Comparison of ENCODE assay signal across 1 cellular context in genomic region chr18:36372902-36373301, GRCh38.
TF ChIP-seq lines count a peak whose summit lies in the region.

No MANE protein-coding gene starts in this region.

TF ChIP-seq in K562, 482 proteins besides CTCF, POLR2A, EP300 and RAD21 (continued from another document):
- TF ChIP-seq RBM25 (IDR thresholded peaks at IDR 0.05; ENCODE audit: low read depth, low read length, severe bottlenecking), result no peak
- no peak for TF ChIP-seq NCOA4 (IDR thresholded peaks at IDR 0.05; ENCODE audit: partially characterized antibody)
- TF ChIP-seq E2F3 (CRISPR knock-in tag; IDR thresholded peaks at IDR 0.05), result no peak
- no peak for TF ChIP-seq TAF1 (IDR thresholded peaks at IDR 0.05; ENCODE audit: control insufficient read depth, extremely low read depth, insufficient read depth, low read length, severe bottlenecking)
- no peak for TF ChIP-seq ARID1B (IDR thresholded peaks at IDR 0.05)
- TF ChIP-seq DMBX1 (CRISPR knock-in tag; IDR thresholded peaks at IDR 0.05; ENCODE audit: borderline replicate concordance), result no peak
- no peak for TF ChIP-seq ETS2 (tag; IDR thresholded peaks at IDR 0.05; ENCODE audit: borderline replicate concordance, poor library complexity, severe bottlenecking)
- no peak for TF ChIP-seq SETDB1 (IDR thresholded peaks at IDR 0.05; ENCODE audit: low read length)
- TF ChIP-seq PREB (CRISPR knock-in tag; IDR thresholded peaks at IDR 0.05), result no peak
TF ChIP-seq in K562: peak in this region for 0.
